13 cellular contexts compared by ENCODE assay signal in genomic region chr1:16111771-16112557, GRCh38. TPM values are rescaled to one million over a fixed set of nuclear protein-coding genes. Genes with fewer than 3 reads are reported as not detected.
DNase-seq lines count a peak whose midpoint lies in the region; ATAC-seq and TF ChIP-seq lines count a peak whose summit lies in the region.
"Had no signal": no experiment of that assay in that cellular context is flagged by ENCODE, and none has a peak within 500 bp of the region (broad histone marks: within the 10 kb centered on the region; RNA-seq: fewer than 3 reads in every experiment).

No MANE protein-coding gene starts in this region.

- CTCF ChIA-PET in T-cell (lab: Charles Lee) = no interaction called here

- no peaks in the 10 kb centered on the region for H3K27me3 ChIP-seq in brain microvascular endothelial cell (replicated peaks)
- H3K27me3 ChIP-seq in left lung = no peaks in the 10 kb centered on the region
- no peaks in the 10 kb centered on the region for H3K27me3 ChIP-seq in testis
- H3K27me3 ChIP-seq in upper lobe of right lung = no peaks in the 10 kb centered on the region

- intact Hi-C loops in left lung (cut with DNase I) (no loop called here), testis (cut with DNase I; ENCODE audit: low total_unique reads) (no loop called here), upper lobe of right lung (cut with DNase I) (no loop called here)

- in situ Hi-C loops in brain microvascular endothelial cell (cut with HindIII; ENCODE audit: low pct_ligation_motif_present, low sequenced_read_pairs) = no loop called here

- no peaks in the 10 kb centered on the region for H3K4me1 Mint-ChIP-seq in T-cell

- ATAC-seq in left lung (peak; percentile 62), HG02884 (IDR thresholded peaks at IDR 0.05; ENCODE audit: unreplicated experiment) (no peak), HG02852 (IDR thresholded peaks at IDR 0.05; ENCODE audit: unreplicated experiment) (no peak), upper lobe of right lung (no peak), T-cell (replicated peaks in 1 of 4) (no peak)

- no peak overlapping the region for H3K4me3 Mint-ChIP-seq in T-cell

- H3K36me3 ChIP-seq in brain microvascular endothelial cell (replicated peaks) = no peaks in the 10 kb centered on the region
- no peaks in the 10 kb centered on the region for H3K36me3 ChIP-seq in left lung
- no peaks in the 10 kb centered on the region for H3K36me3 ChIP-seq in testis (ENCODE audit: low read depth, missing control alignments)
- no peaks in the 10 kb centered on the region for H3K36me3 ChIP-seq in upper lobe of right lung

- peak; percentile 60 for DNase-seq in HK-2 (ENCODE audit: unreplicated experiment)
- DNase-seq in brain microvascular endothelial cell = peak; percentile 66
- DNase-seq in left lung = peak; percentile 55 to 62
- DNase-seq in testis = peak; percentile 75
- no peak for DNase-seq in upper lobe of right lung
- no peak for DNase-seq in T-cell
- DNase-seq: activated effector memory CD4-positive, alpha-beta T cell treated with anti-CD3 and anti-CD28 coated beads, Interleukin-2, amount 50 U/mL, for 16 hours; dorsolateral prefrontal cortex; NCI-H146; occipital lobe had no signal

- H3K4me3 ChIP-seq in brain microvascular endothelial cell (ENCODE audit: low read depth, low read length) (no peak overlapping the region), left lung (no peak overlapping the region), testis (no peak overlapping the region), upper lobe of right lung (no peak overlapping the region)
- H3K4me3 ChIP-seq: dorsolateral prefrontal cortex had no signal

- WGBS in testis, 2 donors = 58 to 77% methylated on average over 14 to 15 of the region's 15 CpGs

- H3K9me3 ChIP-seq in left lung (peaks cover 0 to 14% of the 10 kb centered on the region in 2 donors), testis (no peaks in the 10 kb centered on the region), upper lobe of right lung (peaks cover 7% of the 10 kb centered on the region)

- H3K27ac ChIP-seq in brain microvascular endothelial cell (no peak overlapping the region), left lung (peak overlapping the region in 1 of 2 donors; percentile 19), testis (peak overlapping the region in 1 of 2 donors; percentile 8), upper lobe of right lung (no peak overlapping the region)
- H3K27ac ChIP-seq: dorsolateral prefrontal cortex, VCaP had no signal

- H3K27me3 Mint-ChIP-seq in T-cell = peaks cover 11 to 20% of the 10 kb centered on the region in 2 donors

- peaks cover 6 to 12% (median 10%) of the 10 kb centered on the region in 3 donors for H3K9me3 Mint-ChIP-seq in T-cell

- H3K4me1 ChIP-seq in left lung = no peaks in the 10 kb centered on the region
- peaks cover 25% of the 10 kb centered on the region for H3K4me1 ChIP-seq in testis
- H3K4me1 ChIP-seq in upper lobe of right lung = no peaks in the 10 kb centered on the region

- POLR2A ChIA-PET in T-cell (lab: Charles Lee) = no interaction called here

- no peaks in the 10 kb centered on the region for H3K36me3 Mint-ChIP-seq in T-cell

- TF ChIP-seq POLR2A in testis (IDR thresholded peaks at IDR 0.05) = no peak

- H3K27ac Mint-ChIP-seq in T-cell = no peak overlapping the region

- TF ChIP-seq CTCF in brain microvascular endothelial cell (IDR thresholded peaks at IDR 0.05; ENCODE audit: low read depth, low read length, missing control alignments) (no peak), left lung (IDR thresholded peaks at IDR 0.05) (no peak), testis (IDR thresholded peaks at IDR 0.05) (no peak), upper lobe of right lung (IDR thresholded peaks at IDR 0.05) (no peak)

RNA-seq across cellular contexts. Expression of gene FAM131C, which starts 38.5 kb away (rescaled TPM):
- total RNA-seq in left lung = not detected
- 1 to 10 TPM in 1 of 2 donors, under 1 TPM in 1; 0.87 to 1.2 TPM for total RNA-seq in testis
- polyA plus RNA-seq in testis (ENCODE audit: insufficient read depth, low read depth, low replicate concordance) = 0.42 TPM
- not detected for total RNA-seq in upper lobe of right lung
- total RNA-seq in T-cell = under 1 TPM in 1 of 5 donors, not detected in 4; 0.30 TPM

RNA-seq across cellular contexts. Expression of gene EPHA2, which starts 43.9 kb away (rescaled TPM):
- total RNA-seq in left lung (10 to 100 TPM; 36.9 to 62.6 TPM), testis (10 to 100 TPM in 1 of 2 donors, 1 to 10 TPM in 1; 5.7 to 14.1 TPM), upper lobe of right lung (44.8 TPM), T-cell (under 1 TPM in 4 of 5 donors, not detected in 1; 0.19 to 0.66 (median 0.41) TPM)
- 5.1 TPM for polyA plus RNA-seq in testis (ENCODE audit: insufficient read depth, low read depth, low replicate concordance)

Comparison
In these comparisons a context has a peak if more than half of its experiments do, and no peak if none do; other contexts are left out.
1. DNase-seq: peak in HK-2 (single experiment), brain microvascular endothelial cell (single experiment), left lung (2 of 2) and testis (single experiment); none in upper lobe of right lung (single experiment) and T-cell (0 of 34).
2. RNA of gene EPHA2, which starts 43.9 kb away (total RNA-seq): 36.9 to 62.6 TPM in left lung, 44.8 TPM in upper lobe of right lung (single experiment) and 5.7 to 14.1 TPM in testis; 0.19 to 0.66 TPM in T-cell; every median in the first group is over 4 times any median in the second.